ENCODE assay signal across 29 cellular contexts in genomic region chrX:32678487-32678886, GRCh38.
"Had no signal": no experiment of that assay in that cellular context is flagged by ENCODE, and none has a peak within 500 bp of the region (broad histone marks: within the 10 kb centered on the region; RNA-seq: fewer than 3 reads in every experiment).

No MANE protein-coding gene starts in this region.

- H3K9me3 Mint-ChIP-seq: stimulated activated memory B cell treated with anti-CD40 and anti-IgM and Interleukin-4, amounts not matched to agents 10 μg/mL and 1 μg/mL and 100 μg/mL, for 72 hours; stimulated activated naive B cell treated with anti-CD40 and anti-IgM and Interleukin-4, amounts not matched to agents 10 μg/mL and 1 μg/mL and 100 μg/mL, for 72 hours; stimulated activated naive CD8-positive, alpha-beta T cell treated with anti-CD3 and anti-CD28 coated beads, Interleukin-15, Interleukin-2, amounts not matched to agents 100 ng/mL and 50 ng/mL, for 24 hours had no signal

- FAIRE-seq: urothelium cell line had no signal

- H3K27ac Mint-ChIP-seq: stimulated activated effector memory CD8-positive, alpha-beta T cell treated with anti-CD3 and anti-CD28 coated beads, Interleukin-12 subunit alpha, Interleukin-12 subunit beta, amount 100 ng/mL, for 72 hours; stimulated activated memory B cell treated with anti-CD40 and anti-IgM and Interleukin-4, amounts not matched to agents 10 μg/mL and 1 μg/mL and 100 μg/mL, for 72 hours; stimulated activated naive B cell treated with anti-CD40 and anti-IgM and Interleukin-4, amounts not matched to agents 10 μg/mL and 1 μg/mL and 100 μg/mL, for 72 hours; stimulated activated naive CD8-positive, alpha-beta T cell treated with anti-CD3 and anti-CD28 coated beads, Interleukin-15, amount 100 ng/mL, for 72 hours; stimulated activated naive CD8-positive, alpha-beta T cell treated with anti-CD3 and anti-CD28 coated beads, Interleukin-15, Interleukin-2, amounts not matched to agents 100 ng/mL and 50 ng/mL, for 24 hours; type B pancreatic cell had no signal

- ATAC-seq: stimulated activated effector memory CD8-positive, alpha-beta T cell treated with anti-CD3 and anti-CD28 coated beads, Interleukin-12 subunit alpha, Interleukin-12 subunit beta, amount 100 ng/mL, for 72 hours; stimulated activated memory B cell treated with anti-CD40 and anti-IgM and Interleukin-4, amounts not matched to agents 10 μg/mL and 1 μg/mL and 100 μg/mL, for 72 hours; stimulated activated naive B cell treated with anti-CD40 and anti-IgM and Interleukin-4, amounts not matched to agents 10 μg/mL and 1 μg/mL and 100 μg/mL, for 72 hours; stimulated activated naive CD8-positive, alpha-beta T cell treated with anti-CD3 and anti-CD28 coated beads, Interleukin-15, amount 100 ng/mL, for 72 hours; stimulated activated naive CD8-positive, alpha-beta T cell treated with anti-CD3 and anti-CD28 coated beads, Interleukin-15, Interleukin-2, amounts not matched to agents 100 U/mL and 50 U/mL, for 24 hours; upper lobe of right lung had no signal

- H3K4me3 ChIP-seq: stomach, suprapubic skin, testis, thoracic aorta, thyroid gland, tibial artery, tibial nerve, transverse colon, upper lobe of left lung, upper lobe of right lung, uterus, vagina had no signal

- H3K27ac ChIP-seq: stomach, suprapubic skin, testis, thoracic aorta, thyroid gland, tibial artery, tibial nerve, transverse colon, upper lobe of left lung, upper lobe of right lung, uterus, vagina had no signal

- H3K4me1 ChIP-seq: stomach, suprapubic skin, testis, thyroid gland, tibial artery, tibial nerve, transverse colon, upper lobe of left lung, upper lobe of right lung, uterus, vagina had no signal

- H3K9me3 ChIP-seq: stomach, suprapubic skin, testis, thoracic aorta, thyroid gland, tibial artery, tibial nerve, transverse colon, upper lobe of left lung, upper lobe of right lung, uterus, vagina had no signal

- H3K36me3 Mint-ChIP-seq: stimulated activated effector memory CD8-positive, alpha-beta T cell treated with anti-CD3 and anti-CD28 coated beads, Interleukin-12 subunit alpha, Interleukin-12 subunit beta, amount 100 ng/mL, for 72 hours; stimulated activated memory B cell treated with anti-CD40 and anti-IgM and Interleukin-4, amounts not matched to agents 10 μg/mL and 1 μg/mL and 100 μg/mL, for 72 hours; stimulated activated naive B cell treated with anti-CD40 and anti-IgM and Interleukin-4, amounts not matched to agents 10 μg/mL and 1 μg/mL and 100 μg/mL, for 72 hours; type B pancreatic cell had no signal

- H3K27me3 ChIP-seq: stomach, suprapubic skin, testis, thyroid gland, tibial artery, tibial nerve, transverse colon, upper lobe of left lung, upper lobe of right lung, uterus, vagina had no signal

- DNase-seq: stimulated activated CD4-positive, alpha-beta T cell treated with anti-CD3 and anti-CD28 coated beads, Interleukin-2, amount 100 ng/mL, for 48 hours; stimulated activated CD4-positive, alpha-beta T cell treated with anti-CD3 and anti-CD28 coated beads, Interleukin-4, amount 100 ng/mL, for 1 hour; stimulated activated CD4-positive, alpha-beta T cell treated with anti-CD3 and anti-CD28 coated beads, Interleukin-4, amount 100 ng/mL, for 24 hours; stimulated activated CD4-positive, alpha-beta T cell treated with anti-CD3 and anti-CD28 coated beads, Interleukin-4, amount 100 ng/mL, for 4 hours; stimulated activated CD8-positive, alpha-beta memory T cell treated with anti-CD3 and anti-CD28 coated beads, Interleukin-4, amount 100 ng/mL, for 48 hours; stimulated activated naive B cell treated with anti-CD40 and anti-IgM and Interleukin-4, amounts not matched to agents 10 μg/mL and 1 μg/mL and 100 μg/mL, for 72 hours; stimulated activated naive CD4-positive, alpha-beta T cell; stimulated activated naive CD4-positive, alpha-beta T cell treated with Interleukin-2 at 50 U/mL for 16 hours; stimulated activated naive CD8-positive, alpha-beta T cell treated with anti-CD3 and anti-CD28 coated beads, Interleukin-15, amount 100 ng/mL, for 72 hours; stimulated activated naive CD8-positive, alpha-beta T cell treated with anti-CD3 and anti-CD28 coated beads, Interleukin-15, Interleukin-2, amounts not matched to agents 100 U/mL and 50 U/mL, for 24 hours; stomach; substantia nigra; testis; thyroid gland; tibial artery; transverse colon; trophoblast cell; upper lobe of left lung; upper lobe of right lung; uterus had no signal

- H3K36me3 ChIP-seq: stomach, suprapubic skin, thoracic aorta, thyroid gland, tibial artery, tibial nerve, transverse colon, upper lobe of left lung, upper lobe of right lung, uterus, vagina had no signal
